8 cellular contexts compared by ENCODE assay signal in the genomic region with DNA sequence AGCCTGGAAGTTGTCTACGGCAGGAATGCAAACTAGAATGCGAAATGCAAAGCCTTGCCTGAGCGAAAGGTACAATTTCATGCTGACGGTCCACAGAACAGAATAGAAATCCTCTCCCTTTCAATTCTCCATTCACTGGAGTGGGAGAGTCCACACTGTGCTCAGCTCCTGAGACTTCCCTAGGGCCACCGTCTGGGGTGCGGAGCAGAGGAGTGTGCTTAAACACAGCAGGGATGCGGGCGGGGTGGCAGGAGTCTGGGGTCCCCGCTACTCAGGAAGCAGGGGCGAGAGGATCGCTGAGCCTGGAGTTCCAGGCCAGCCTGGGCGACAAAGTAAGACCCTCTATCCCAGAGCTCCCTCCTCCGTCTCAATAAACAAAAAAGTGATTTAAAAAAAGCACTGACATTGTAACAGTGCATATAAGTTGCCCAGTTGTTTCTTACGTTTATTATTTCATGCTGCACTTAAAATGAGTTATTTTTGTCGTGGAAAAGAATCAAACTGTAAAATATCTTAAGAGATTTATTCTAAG. TPM values are rescaled to one million over a fixed set of nuclear protein-coding genes. Genes with fewer than 3 reads are reported as not detected.
DNase-seq lines count a peak whose midpoint lies in the region; ATAC-seq and TF ChIP-seq lines count a peak whose summit lies in the region.

No MANE protein-coding gene starts in this region.

- peaks cover 40% of the 10 kb centered on the region for H3K36me3 Mint-ChIP-seq in activated naive CD4-positive, alpha-beta T cell treated with anti-CD3 and anti-CD28 coated beads for 36 hours (ENCODE audit: low read depth)

- peaks cover 16% of the 10 kb centered on the region for H3K4me1 Mint-ChIP-seq in activated naive CD4-positive, alpha-beta T cell treated with anti-CD3 and anti-CD28 coated beads for 36 hours (ENCODE audit: low read depth)

- H3K4me3 ChIP-seq in left ventricle myocardium inferior (peak overlapping the region; percentile 76), retinal pigment epithelial cell (ENCODE audit: low read length) (peak overlapping the region; percentile 84)

- intact Hi-C loops in activated naive CD4-positive, alpha-beta T cell treated with anti-CD3 and anti-CD28 coated beads for 36 hours (cut with micrococcal nuclease) = loop anchor here (2.0 to 10.0 kb wide), 3 partner anchors 140 to 196 kb away; partner anchors contain the start of genes ZNF160, ZNF347 and ZNF600
- intact Hi-C loops in left ventricle myocardium inferior (cut with micrococcal nuclease) = no loop called here

- peaks cover 39% of the 10 kb centered on the region for H3K9me3 Mint-ChIP-seq in activated naive CD4-positive, alpha-beta T cell treated with anti-CD3 and anti-CD28 coated beads for 36 hours

- peak; percentile 15 for ATAC-seq in HG03354 (IDR thresholded peaks at IDR 0.05; ENCODE audit: poor library complexity, severe bottlenecking, unreplicated experiment)

- H3K4me3 Mint-ChIP-seq in activated naive CD4-positive, alpha-beta T cell treated with anti-CD3 and anti-CD28 coated beads for 36 hours = peak overlapping the region; percentile 85

- no peaks in the 10 kb centered on the region for H3K27me3 Mint-ChIP-seq in activated naive CD4-positive, alpha-beta T cell treated with anti-CD3 and anti-CD28 coated beads for 36 hours (ENCODE audit: low read depth)

- no peaks in the 10 kb centered on the region for H3K27me3 ChIP-seq in left ventricle myocardium inferior (ENCODE audit: low read depth)

- H3K9me3 ChIP-seq in left ventricle myocardium inferior (replicated peaks) = peaks cover 29% of the 10 kb centered on the region

- peak overlapping the region; percentile 90 for H3K27ac ChIP-seq in left ventricle myocardium inferior (replicated peaks)

- peaks cover 20% of the 10 kb centered on the region for H3K4me1 ChIP-seq in left ventricle myocardium inferior

- CTCF ChIA-PET in activated naive CD4-positive, alpha-beta T cell treated with anti-CD3 and anti-CD28 coated beads for 36 hours (lab: Charles Lee) = no interaction called here

- no peak for TF ChIP-seq CTCF in left ventricle myocardium inferior (IDR thresholded peaks at IDR 0.05; ENCODE audit: borderline replicate concordance)
- TF ChIP-seq CTCF in retinal pigment epithelial cell (conservative IDR thresholded peaks at IDR 0.05; ENCODE audit: low read depth, low read length) = no peak

- H3K27ac Mint-ChIP-seq in activated naive CD4-positive, alpha-beta T cell treated with anti-CD3 and anti-CD28 coated beads for 36 hours = peak overlapping the region; percentile 87

- DNase-seq in stimulated activated CD4-positive, alpha-beta T cell treated with anti-CD3 and anti-CD28 coated beads, Interleukin-15, amount 100 ng/mL, for 24 hours = peak; percentile 18
- no peak for DNase-seq in stimulated activated CD4-positive, alpha-beta T cell treated with anti-CD3 and anti-CD28 coated beads, Interleukin-4, amount 100 ng/mL, for 24 hours
- peak; percentile 12 for DNase-seq in activated naive CD4-positive, alpha-beta T cell treated with anti-CD3 and anti-CD28 coated beads for 36 hours
- DNase-seq in left ventricle myocardium inferior = peak; percentile 20
- no peak for DNase-seq in retinal pigment epithelial cell (ENCODE audit: low read depth)
- no peak for DNase-seq in SIG-M5 treated with dmso at 0.1 percent for 504 hours (lab: John Stamatoyannopoulos, UW; ENCODE audit: unreplicated experiment)
- DNase-seq in SHP77 (lab: John Stamatoyannopoulos, UW) = no peak

- peaks cover 32% of the 10 kb centered on the region for H3K36me3 ChIP-seq in left ventricle myocardium inferior

RNA-seq across cellular contexts. Expression of gene ZNF816, which starts 0.6 kb away (rescaled TPM):
- total RNA-seq in activated naive CD4-positive, alpha-beta T cell treated with anti-CD3 and anti-CD28 coated beads for 36 hours = 10 to 100 TPM; 10.4 to 10.7 TPM
- total RNA-seq in left ventricle myocardium inferior = 5.9 TPM

RNA-seq across cellular contexts. Expression of gene ZNF888, which starts 40.1 kb away (rescaled TPM):
- total RNA-seq in activated naive CD4-positive, alpha-beta T cell treated with anti-CD3 and anti-CD28 coated beads for 36 hours = 1 to 10 TPM; 4.1 to 4.3 TPM
- total RNA-seq in left ventricle myocardium inferior = 1.6 TPM

RNA-seq across cellular contexts. Expression of gene ERVV-1, which starts 50.4 kb away (rescaled TPM):
- not detected for total RNA-seq in activated naive CD4-positive, alpha-beta T cell treated with anti-CD3 and anti-CD28 coated beads for 36 hours
- total RNA-seq in left ventricle myocardium inferior = 0.11 TPM

Comparison
In these comparisons a context has a peak if more than half of its experiments do, and no peak if none do; other contexts are left out.
1. DNase-seq: peak in stimulated activated CD4-positive, alpha-beta T cell treated with anti-CD3 and anti-CD28 coated beads, Interleukin-15, amount 100 ng/mL, for 24 hours (single experiment), activated naive CD4-positive, alpha-beta T cell treated with anti-CD3 and anti-CD28 coated beads for 36 hours (single experiment) and left ventricle myocardium inferior (single experiment); none in stimulated activated CD4-positive, alpha-beta T cell treated with anti-CD3 and anti-CD28 coated beads, Interleukin-4, amount 100 ng/mL, for 24 hours (single experiment), retinal pigment epithelial cell (single experiment), SIG-M5 treated with dmso at 0.1 percent for 504 hours (single experiment) and SHP77 (0 of 2).